In genomic region chr18:79489048-79489899, GRCh38 we compare ENCODE assay signal across 22 cellular contexts.
DNase-seq lines count a peak whose midpoint lies in the region; ATAC-seq and TF ChIP-seq lines count a peak whose summit lies in the region.
"Had no signal": no experiment of that assay in that cellular context is flagged by ENCODE, and none has a peak within 500 bp of the region (broad histone marks: within the 10 kb centered on the region; RNA-seq: fewer than 3 reads in every experiment).

No MANE protein-coding gene starts in this region.

- intact Hi-C loops in mucosa of descending colon (cut with DNase I, micrococcal nuclease) = no loop called here

- no peaks in the 10 kb centered on the region for H3K27me3 Mint-ChIP-seq in activated naive CD8-positive, alpha-beta T cell
- no peaks in the 10 kb centered on the region for H3K27me3 Mint-ChIP-seq in activated naive CD8-positive, alpha-beta T cell treated with anti-CD3 and anti-CD28 coated beads, Interleukin-2, amount 50 U/mL, for 24 hours
- H3K27me3 Mint-ChIP-seq in chondrocyte (ENCODE audit: low read depth) = no peaks in the 10 kb centered on the region
- H3K27me3 Mint-ChIP-seq in stimulated activated naive B cell treated with anti-CD40 and anti-IgM and Interleukin-4, amounts not matched to agents 10 μg/mL and 1 μg/mL and 100 μg/mL, for 72 hours = no peaks in the 10 kb centered on the region
- H3K27me3 Mint-ChIP-seq: activated CD4-positive, alpha-beta T cell treated with anti-CD3 and anti-CD28 coated beads, Interleukin-2, amount 10 ng/mL, durations not matched to agents 7 days and 5 days; CD4-positive, alpha-beta memory T cell; IgD-negative memory B cell had no signal

- H3K36me3 ChIP-seq in mucosa of descending colon (ENCODE audit: low read depth) = no peaks in the 10 kb centered on the region
- H3K36me3 ChIP-seq: MG63 had no signal

- no peaks in the 10 kb centered on the region for H3K9me3 ChIP-seq in mucosa of descending colon
- H3K9me3 ChIP-seq: gastrocnemius medialis, MG63 had no signal

- H3K4me1 ChIP-seq in mucosa of descending colon (ENCODE audit: low read depth) = no peaks in the 10 kb centered on the region

- H3K36me3 Mint-ChIP-seq in activated naive CD8-positive, alpha-beta T cell = no peaks in the 10 kb centered on the region
- peaks cover 12% of the 10 kb centered on the region for H3K36me3 Mint-ChIP-seq in activated naive CD8-positive, alpha-beta T cell treated with anti-CD3 and anti-CD28 coated beads, Interleukin-2, amount 50 U/mL, for 24 hours (ENCODE audit: low read depth)
- H3K36me3 Mint-ChIP-seq in chondrocyte (ENCODE audit: low read depth) = no peaks in the 10 kb centered on the region
- peaks cover 40 to 57% of the 10 kb centered on the region in 2 donors for H3K36me3 Mint-ChIP-seq in stimulated activated naive B cell treated with anti-CD40 and anti-IgM and Interleukin-4, amounts not matched to agents 10 μg/mL and 1 μg/mL and 100 μg/mL, for 72 hours

- DNase-seq in activated naive CD8-positive, alpha-beta T cell treated with anti-CD3 and anti-CD28 coated beads, Interleukin-2, amount 50 U/mL, for 24 hours = no peak
- DNase-seq in chondrocyte (ENCODE audit: low spot score) (peak; percentile 84), mucosa of descending colon (peak in 2 of 3 donors; percentile 8 to 35), HUDEP-2 (lab: John Stamatoyannopoulos, UW; ENCODE audit: unreplicated experiment in 76 of 76) (no peak), putamen (ENCODE audit: low spot score) (no peak)
- DNase-seq in stimulated activated naive B cell treated with anti-CD40 and anti-IgM and Interleukin-4, amounts not matched to agents 10 μg/mL and 1 μg/mL and 100 μg/mL, for 72 hours = no peak
- DNase-seq: ACHN; activated CD4-positive, alpha-beta T cell treated with anti-CD3 and anti-CD28 coated beads, Interleukin-2, amount 10 ng/mL, durations not matched to agents 7 days and 5 days; activated T-cell treated with anti-CD3 and anti-CD28 coated beads for 4 hours; effector memory CD4-positive, alpha-beta T cell; gastrocnemius medialis; MG63; NCI-H1436 treated with DMSO at 0.1 percent for 48 hours; NCI-H2227 treated with DMSO at 0.1 percent for 48 hours; NCI-H748 treated with DMSO at 0.1 percent for 48 hours; OCI-M1; stimulated activated CD8-positive, alpha-beta memory T cell treated with anti-CD3 and anti-CD28 coated beads, Interleukin-4, amount 100 ng/mL, for 48 hours had no signal

- peak overlapping the region; percentile 58 for H3K27ac Mint-ChIP-seq in activated naive CD8-positive, alpha-beta T cell
- H3K27ac Mint-ChIP-seq in activated naive CD8-positive, alpha-beta T cell treated with anti-CD3 and anti-CD28 coated beads, Interleukin-2, amount 50 U/mL, for 24 hours = no peak overlapping the region
- H3K27ac Mint-ChIP-seq in chondrocyte (ENCODE audit: unreplicated experiment) = no peak overlapping the region
- peak overlapping the region; percentile 47 for H3K27ac Mint-ChIP-seq in stimulated activated naive B cell treated with anti-CD40 and anti-IgM and Interleukin-4, amounts not matched to agents 10 μg/mL and 1 μg/mL and 100 μg/mL, for 72 hours
- H3K27ac Mint-ChIP-seq: activated CD4-positive, alpha-beta T cell treated with anti-CD3 and anti-CD28 coated beads, Interleukin-2, amount 10 ng/mL, durations not matched to agents 7 days and 5 days; IgD-negative memory B cell had no signal

- no peak overlapping the region for H3K4me3 ChIP-seq in mucosa of descending colon
- H3K4me3 ChIP-seq: gastrocnemius medialis, MG63 had no signal

- TF ChIP-seq CTCF in chondrocyte (IDR thresholded peaks at IDR 0.05) = no peak
- no peak for TF ChIP-seq CTCF in mucosa of descending colon (IDR thresholded peaks at IDR 0.05)

- no peaks in the 10 kb centered on the region for H3K9me3 Mint-ChIP-seq in activated naive CD8-positive, alpha-beta T cell (ENCODE audit: low read depth)
- no peaks in the 10 kb centered on the region for H3K9me3 Mint-ChIP-seq in activated naive CD8-positive, alpha-beta T cell treated with anti-CD3 and anti-CD28 coated beads, Interleukin-2, amount 50 U/mL, for 24 hours
- no peaks in the 10 kb centered on the region for H3K9me3 Mint-ChIP-seq in chondrocyte (ENCODE audit: low read depth)
- no peaks in the 10 kb centered on the region for H3K9me3 Mint-ChIP-seq in stimulated activated naive B cell treated with anti-CD40 and anti-IgM and Interleukin-4, amounts not matched to agents 10 μg/mL and 1 μg/mL and 100 μg/mL, for 72 hours
- H3K9me3 Mint-ChIP-seq: activated CD4-positive, alpha-beta T cell treated with anti-CD3 and anti-CD28 coated beads, Interleukin-2, amount 10 ng/mL, durations not matched to agents 7 days and 5 days; CD4-positive, alpha-beta memory T cell; IgD-negative memory B cell had no signal

- peaks cover 11% of the 10 kb centered on the region for H3K4me1 Mint-ChIP-seq in activated naive CD8-positive, alpha-beta T cell (ENCODE audit: low read depth)
- H3K4me1 Mint-ChIP-seq in activated naive CD8-positive, alpha-beta T cell treated with anti-CD3 and anti-CD28 coated beads, Interleukin-2, amount 50 U/mL, for 24 hours = peaks cover 20% of the 10 kb centered on the region
- H3K4me1 Mint-ChIP-seq in chondrocyte (ENCODE audit: low read depth) = peaks cover 29% of the 10 kb centered on the region
- peaks cover 14 to 24% of the 10 kb centered on the region in 2 donors for H3K4me1 Mint-ChIP-seq in stimulated activated naive B cell treated with anti-CD40 and anti-IgM and Interleukin-4, amounts not matched to agents 10 μg/mL and 1 μg/mL and 100 μg/mL, for 72 hours

- ATAC-seq in activated naive CD8-positive, alpha-beta T cell treated with anti-CD3 and anti-CD28 coated beads, Interleukin-2, amount 50 U/mL, for 24 hours = no peak
- ATAC-seq in mucosa of descending colon (no peak), GM18502 (IDR thresholded peaks at IDR 0.05; ENCODE audit: poor library complexity, unreplicated experiment) (no peak)
- ATAC-seq in stimulated activated naive B cell treated with anti-CD40 and anti-IgM and Interleukin-4, amounts not matched to agents 10 μg/mL and 1 μg/mL and 100 μg/mL, for 72 hours (replicated peaks) = no peak
- ATAC-seq: esophagus mucosa, gastrocnemius medialis had no signal

- no peak overlapping the region for H3K4me3 Mint-ChIP-seq in activated naive CD8-positive, alpha-beta T cell
- H3K4me3 Mint-ChIP-seq in activated naive CD8-positive, alpha-beta T cell treated with anti-CD3 and anti-CD28 coated beads, Interleukin-2, amount 50 U/mL, for 24 hours = no peak overlapping the region
- H3K4me3 Mint-ChIP-seq in chondrocyte (ENCODE audit: unreplicated experiment) = no peak overlapping the region
- no peak overlapping the region for H3K4me3 Mint-ChIP-seq in stimulated activated naive B cell treated with anti-CD40 and anti-IgM and Interleukin-4, amounts not matched to agents 10 μg/mL and 1 μg/mL and 100 μg/mL, for 72 hours
- H3K4me3 Mint-ChIP-seq: activated CD4-positive, alpha-beta T cell treated with anti-CD3 and anti-CD28 coated beads, Interleukin-2, amount 10 ng/mL, durations not matched to agents 7 days and 5 days; CD4-positive, alpha-beta memory T cell; IgD-negative memory B cell had no signal

Comparison
In these comparisons a context has a peak if more than half of its experiments do, and no peak if none do; other contexts are left out.
1. H3K27ac Mint-ChIP-seq: peak in activated naive CD8-positive, alpha-beta T cell (single experiment) and stimulated activated naive B cell treated with anti-CD40 and anti-IgM and Interleukin-4, amounts not matched to agents 10 μg/mL and 1 μg/mL and 100 μg/mL, for 72 hours (single experiment); none in activated naive CD8-positive, alpha-beta T cell treated with anti-CD3 and anti-CD28 coated beads, Interleukin-2, amount 50 U/mL, for 24 hours (single experiment) and chondrocyte (single experiment).
2. DNase-seq: peak in chondrocyte (single experiment) and mucosa of descending colon (2 of 3); none in activated naive CD8-positive, alpha-beta T cell treated with anti-CD3 and anti-CD28 coated beads, Interleukin-2, amount 50 U/mL, for 24 hours (single experiment), stimulated activated naive B cell treated with anti-CD40 and anti-IgM and Interleukin-4, amounts not matched to agents 10 μg/mL and 1 μg/mL and 100 μg/mL, for 72 hours (single experiment), HUDEP-2 (0 of 76) and putamen (single experiment).